Comparison of ENCODE assay signal across 8 cellular contexts in genomic region chr2:112275314-112275886, GRCh38. TPM values are rescaled to one million over a fixed set of nuclear protein-coding genes. Genes with fewer than 3 reads are reported as not detected.
DNase-seq lines count a peak whose midpoint lies in the region; ATAC-seq and TF ChIP-seq lines count a peak whose summit lies in the region.

Gene ZC3H6 (plus strand): TSS chr2:112275597. CDS start chr2:112275995, 398 bp downstream.

- H3K36me3 ChIP-seq in parathyroid adenoma (ENCODE audit: control insufficient read depth, insufficient read depth, low read length) (no peaks in the 10 kb centered on the region), tibial nerve (no peaks in the 10 kb centered on the region)

- TF ChIP-seq POLR2A in GM10847 (IDR thresholded peaks at IDR 0.05; ENCODE audit: extremely low read depth, insufficient read length) (peak; percentile 95), tibial nerve (IDR thresholded peaks at IDR 0.05) (peak; percentile 94 to 96)

- DNase-seq in NCI-H1105 (lab: John Stamatoyannopoulos, UW) (peak; percentile 88), SKM-1 treated with dmso at 0.1 percent for 144 hours (lab: John Stamatoyannopoulos, UW; ENCODE audit: unreplicated experiment) (peak; percentile 89), Right ventricle myocardium superior (peak; percentile 99), tibial nerve (ENCODE audit: low spot score in 2 of 2) (peak; percentile 98)
- peak; percentile 96 for DNase-seq in activated naive CD8-positive, alpha-beta T cell treated with anti-CD3 and anti-CD28 coated beads, Interleukin-2, amount 50 U/mL, for 16 hours (ENCODE audit: low read depth, low spot score)

- TF ChIP-seq EP300 in tibial nerve (IDR thresholded peaks at IDR 0.05) = peak; percentile 17 to 99

- H3K4me3 ChIP-seq in parathyroid adenoma (ENCODE audit: low read depth, low read length) = peak within 1 kb of the TSS; percentile 98
- peak within 1 kb of the TSS; percentile 72 to 99 (median 93) for H3K4me3 ChIP-seq in tibial nerve

- WGBS in tibial nerve, 2 donors = 0 to 2% methylated on average over 17 to 27 of the region's 59 CpGs

- no peaks in the 10 kb centered on the region for H3K79me2 ChIP-seq in parathyroid adenoma

- H3K9me3 ChIP-seq in parathyroid adenoma (ENCODE audit: control insufficient read depth, low read length) = no peaks in the 10 kb centered on the region
- no peaks in the 10 kb centered on the region for H3K9me3 ChIP-seq in tibial nerve

- intact Hi-C loops in Right ventricle myocardium superior (cut with DNase I) = no loop called here

- H3K4me1 ChIP-seq in parathyroid adenoma (peaks cover 3% of the 10 kb centered on the region), tibial nerve (peaks cover 0 to 30% (median 2%) of the 10 kb centered on the region in 4 donors)

- H3K4me2 ChIP-seq in parathyroid adenoma (ENCODE audit: low read length) = peak within 1 kb of the TSS; percentile 97

- H2AFZ ChIP-seq in parathyroid adenoma = peak within 1 kb of the TSS; percentile 82

- H3K27me3 ChIP-seq in parathyroid adenoma (ENCODE audit: control insufficient read depth, insufficient read depth, low read length) (no peaks in the 10 kb centered on the region), tibial nerve (no peaks in the 10 kb centered on the region)

- H3K9ac ChIP-seq in parathyroid adenoma = peak within 1 kb of the TSS; percentile 95

- H3K27ac ChIP-seq in parathyroid adenoma (peak within 1 kb of the TSS; percentile 99), tibial nerve (peak within 1 kb of the TSS; percentile 98 to 100 (median 100))

- ATAC-seq in HG02623 (IDR thresholded peaks at IDR 0.05; ENCODE audit: unreplicated experiment) = peak; percentile 95
- ATAC-seq in Right ventricle myocardium superior (ENCODE audit: poor library complexity) = peak; percentile 98

- peak; percentile 27 for TF ChIP-seq CTCF in parathyroid adenoma (IDR thresholded peaks at IDR 0.05)
- TF ChIP-seq CTCF in tibial nerve (IDR thresholded peaks at IDR 0.05) = peak in 3 of 5 experiments; percentile 5 to 76 (median 72)

RNA-seq across cellular contexts. Expression of gene ZC3H6, which starts in this region (rescaled TPM):
- total RNA-seq in Right ventricle myocardium superior (18.7 TPM), tibial nerve (10 to 100 TPM; 12.0 to 19.9 (median 15.3) TPM)

Comparison
In these comparisons a context has a peak if more than half of its experiments do, and no peak if none do; other contexts are left out.
1. Peak in every context shown above with its lines: DNase-seq, ATAC-seq, H3K4me3 ChIP-seq and H3K27ac ChIP-seq.